ENCODE assay signal across 8 cellular contexts in genomic region chr9:115694014-115694413, GRCh38.
A peak's percentile ranks its signal among the peaks of the same experiment; 100 is the strongest.
DNase-seq lines count a peak whose midpoint lies in the region; ATAC-seq and TF ChIP-seq lines count a peak whose summit lies in the region.

No MANE protein-coding gene starts in this region.

- no peaks in the 10 kb centered on the region for H3K36me3 Mint-ChIP-seq in CD4-positive, alpha-beta memory T cell

- H3K9me3 ChIP-seq in MG63 = peaks cover 7% of the 10 kb centered on the region
- H3K9me3 ChIP-seq in left lung = no peaks in the 10 kb centered on the region
- no peaks in the 10 kb centered on the region for H3K9me3 ChIP-seq in CD4-positive, alpha-beta memory T cell (ENCODE audit: control insufficient read depth in 1 of 2, low read length in 2 of 2)

- H3K4me1 Mint-ChIP-seq in CD4-positive, alpha-beta memory T cell = no peaks in the 10 kb centered on the region

- H3K27me3 ChIP-seq in MG63 (no peaks in the 10 kb centered on the region), left lung (no peaks in the 10 kb centered on the region)
- no peaks in the 10 kb centered on the region for H3K27me3 ChIP-seq in CD4-positive, alpha-beta memory T cell (ENCODE audit: insufficient read depth, low read length)

- peaks cover 0 to 3% (median 0%) of the 10 kb centered on the region in 8 donors for H3K9me3 Mint-ChIP-seq in CD4-positive, alpha-beta memory T cell

- H3K4me3 Mint-ChIP-seq in CD4-positive, alpha-beta memory T cell = no peak overlapping the region

- H3K4me3 ChIP-seq in MG63 = no peak overlapping the region
- no peak overlapping the region for H3K4me3 ChIP-seq in left lung
- no peak overlapping the region for H3K4me3 ChIP-seq in CD4-positive, alpha-beta memory T cell (ENCODE audit: low read length in 2 of 2)

- ATAC-seq in left lung = peak; percentile 77

- CTCF ChIA-PET in CD4-positive, alpha-beta memory T cell (lab: Charles Lee; ENCODE audit: partially characterized antibody) = no interaction called here

- H3K27ac ChIP-seq in left lung = no peak overlapping the region
- no peak overlapping the region for H3K27ac ChIP-seq in CD4-positive, alpha-beta memory T cell (ENCODE audit: low read depth, low read length)

- H3K27ac Mint-ChIP-seq in CD4-positive, alpha-beta memory T cell = no peak overlapping the region

- POLR2A ChIA-PET in CD4-positive, alpha-beta memory T cell (lab: Charles Lee; ENCODE audit: partially characterized antibody) = no interaction called here

- H3K36me3 ChIP-seq in MG63 (no peaks in the 10 kb centered on the region), left lung (no peaks in the 10 kb centered on the region)
- H3K36me3 ChIP-seq in CD4-positive, alpha-beta memory T cell (ENCODE audit: insufficient read depth, low read length) = no peaks in the 10 kb centered on the region

- peaks cover 0 to 8% of the 10 kb centered on the region in 2 donors for H3K27me3 Mint-ChIP-seq in CD4-positive, alpha-beta memory T cell

- no peak for TF ChIP-seq CTCF in left lung (IDR thresholded peaks at IDR 0.05)

- peak; percentile 71 for DNase-seq in AG20443 (ENCODE audit: low spot score)
- peak; percentile 9 for DNase-seq in MG63
- DNase-seq in brain pericyte (ENCODE audit: low read depth, low spot score) = peak; percentile 18
- DNase-seq in left lung = no peak
- no peak for DNase-seq in CD4-positive, alpha-beta memory T cell
- DNase-seq in LoVo (ENCODE audit: low spot score) = no peak
- DNase-seq in activated CD4-positive, alpha-beta T cell treated with anti-CD3 and anti-CD28 coated beads for 1 hour = no peak
- DNase-seq in effector CD8-positive, alpha-beta T cell (lab: John Stamatoyannopoulos, UW) = no peak

- no peaks in the 10 kb centered on the region for H3K4me1 ChIP-seq in left lung
- no peaks in the 10 kb centered on the region for H3K4me1 ChIP-seq in CD4-positive, alpha-beta memory T cell (ENCODE audit: insufficient read depth, low read length)

- intact Hi-C loops in left lung (cut with DNase I) = loop anchor here in 1 of 2 donors (10.0 kb wide), 1 partner anchor 461 kb away; the partner anchor contains the start of gene PAPPA
- intact Hi-C loops in CD4-positive, alpha-beta memory T cell (cut with micrococcal nuclease) = no loop called here

Comparison
In these comparisons a context has a peak if more than half of its experiments do, and no peak if none do; other contexts are left out.
1. DNase-seq: peak in AG20443 (single experiment), MG63 (single experiment) and brain pericyte (single experiment); none in left lung (0 of 2), CD4-positive, alpha-beta memory T cell (0 of 5), LoVo (single experiment), activated CD4-positive, alpha-beta T cell treated with anti-CD3 and anti-CD28 coated beads for 1 hour (single experiment) and effector CD8-positive, alpha-beta T cell (single experiment).